26 cellular contexts compared by ENCODE assay signal in genomic region chr4:73525611-73526010, GRCh38. TPM values are rescaled to one million over a fixed set of nuclear protein-coding genes. Genes with fewer than 3 reads are reported as not detected.
"Had no signal": no experiment of that assay in that cellular context is flagged by ENCODE, and none has a peak within 500 bp of the region (broad histone marks: within the 10 kb centered on the region; RNA-seq: fewer than 3 reads in every experiment).

No MANE protein-coding gene starts in this region.

- H3K27me3 ChIP-seq: left lung, ovary, right atrium auricular region, right lobe of liver, testis, thyroid gland, transverse colon, upper lobe of left lung, vagina had no signal

- FAIRE-seq: keratinocyte had no signal

- H3K27ac ChIP-seq: left lung, lower lobe of right lung, ovary, right atrium auricular region, right lobe of liver, testis, thyroid gland, transverse colon, upper lobe of left lung, vagina had no signal

- H3K4me1 ChIP-seq: left lung, lower lobe of right lung, right atrium auricular region, testis, thyroid gland, transverse colon, upper lobe of left lung, vagina had no signal

- DNase-seq: hippocampal formation; kidney glomerular epithelial cell; left cardiac atrium; left lung; lower lobe of right lung; mammary epithelial cell; mesenchymal stem cell; naive B cell; natural killer cell; nephron progenitor cell; ovary; right lobe of liver; stimulated activated CD4-positive, alpha-beta T cell treated with anti-CD3 and anti-CD28 coated beads, Interleukin-1b, Interleukin-23, amount 100 ng/mL, for 48 hours; stimulated activated CD4-positive, alpha-beta T cell treated with anti-CD3 and anti-CD28 coated beads, Interleukin-2, amount 100 ng/mL, for 48 hours; stimulated activated CD4-positive, alpha-beta T cell treated with anti-CD3 and anti-CD28 coated beads, Interleukin-4, amount 100 ng/mL, for 4 hours; stimulated activated CD8-positive, alpha-beta memory T cell treated with anti-CD3 and anti-CD28 coated beads, Interleukin-4, amount 100 ng/mL, for 48 hours; stimulated activated naive CD4-positive, alpha-beta T cell treated with Interleukin-2 at 50 U/mL for 16 hours; stimulated activated naive CD8-positive, alpha-beta T cell treated with anti-CD3 and anti-CD28 coated beads, Interleukin-15, amount 100 ng/mL, for 72 hours; testis; thyroid gland; transverse colon; upper lobe of left lung had no signal

- H3K4me3 ChIP-seq: left lung, lower lobe of right lung, ovary, right atrium auricular region, right lobe of liver, smooth muscle cell, testis, thyroid gland, transverse colon, upper lobe of left lung, vagina had no signal

- H3K9me3 ChIP-seq: left lung, lower lobe of right lung, ovary, right atrium auricular region, right lobe of liver, testis, thyroid gland, transverse colon, upper lobe of left lung, vagina had no signal

- H3K4me2 ChIP-seq: smooth muscle cell had no signal

- H3K36me3 ChIP-seq: left lung, lower lobe of right lung, ovary, right atrium auricular region, thyroid gland, transverse colon, upper lobe of left lung, vagina had no signal

RNA-seq across cellular contexts. Expression of gene AFM, which starts 44.1 kb away (rescaled TPM):
- polyA plus RNA-seq: keratinocyte, mammary epithelial cell, ovary, smooth muscle cell had no signal
